7 cellular contexts compared by ENCODE assay signal in genomic region chr6:64145658-64146057, GRCh38.
"Had no signal": no experiment of that assay in that cellular context is flagged by ENCODE, and none has a peak within 500 bp of the region (broad histone marks: within the 10 kb centered on the region; RNA-seq: fewer than 3 reads in every experiment).

No MANE protein-coding gene starts in this region.

- H2AFZ ChIP-seq: GM23248 had no signal

- H3K4me1 ChIP-seq: HAP-1 had no signal

- H3K9ac ChIP-seq: GM23248 had no signal

- H3K4me3 ChIP-seq: GM23248, HAP-1 had no signal

- DNase-seq: GM23248, GOT3, H7, HFFc6, KBM-7 had no signal

- H3K27ac Mint-ChIP-seq: HFFc6 had no signal

- H3K27me3 Mint-ChIP-seq: IgD-negative memory B cell had no signal

- H3K4me1 Mint-ChIP-seq: IgD-negative memory B cell had no signal

- H3K4me3 Mint-ChIP-seq: HFFc6, IgD-negative memory B cell had no signal

- H3K36me3 ChIP-seq: HAP-1 had no signal

- H3K27ac ChIP-seq: GM23248 had no signal

- H3K9me3 ChIP-seq: HAP-1 had no signal

- H3K36me3 Mint-ChIP-seq: IgD-negative memory B cell had no signal
